ENCODE assay signal across 23 cellular contexts in genomic region chr7:4211261-4211660, GRCh38.
DNase-seq lines count a peak whose midpoint lies in the region; ATAC-seq, FAIRE-seq and TF ChIP-seq lines count a peak whose summit lies in the region.
"Had no signal": no experiment of that assay in that cellular context is flagged by ENCODE, and none has a peak within 500 bp of the region (broad histone marks: within the 10 kb centered on the region; RNA-seq: fewer than 3 reads in every experiment).

No MANE protein-coding gene starts in this region.

- ATAC-seq in upper lobe of right lung, result no peak
- ATAC-seq in HG03175 (IDR thresholded peaks at IDR 0.05; ENCODE audit: unreplicated experiment), result no peak
- ATAC-seq: GM12878, GM23338, HCT116 had no signal

- H3K9ac ChIP-seq in kidney (ENCODE audit: low read length in 2 of 2), result no peak overlapping the region
- H3K9ac ChIP-seq: BLaER1 treated with 17β-estradiol and CSF1 and Interleukin-3, amounts not matched to agents 10 nM and 100 nM had no signal

- H3K4me3 ChIP-seq in kidney (ENCODE audit: low read length in 2 of 2), result no peak overlapping the region
- no peak overlapping the region for H3K4me3 ChIP-seq in upper lobe of right lung
- H3K4me3 ChIP-seq: BLaER1 treated with 17β-estradiol and CSF1 and Interleukin-3, amounts not matched to agents 10 nM and 100 nM; GM12878; GM23338 had no signal

- H3K27me3 ChIP-seq in upper lobe of right lung, result no peaks in the 10 kb centered on the region
- H3K27me3 ChIP-seq: BE2C; BLaER1 treated with 17β-estradiol and CSF1 and Interleukin-3, amounts not matched to agents 10 nM and 100 nM had no signal

- FAIRE-seq in kidney (lab: Jason Lieb, UNC), result no peak
- FAIRE-seq: A204.1, D721Med, GM12878, GM19239 had no signal

- DNase-seq in SW480 (ENCODE audit: low spot score) (peak; percentile 42), kidney (peak; percentile 44), posterior vena cava (ENCODE audit: low spot score) (peak; percentile 35), upper lobe of right lung (peak; percentile 57), AML-193 (lab: John Stamatoyannopoulos, UW) (no peak)
- DNase-seq in activated CD8-positive, alpha-beta memory T cell treated with anti-CD3 and anti-CD28 coated beads, Interleukin-2, amount 50 U/mL, for 48 hours, result no peak
- DNase-seq: BE2C; CD4-positive, alpha-beta T cell; CD8-positive, alpha-beta memory T cell; DMS 273 treated with DMSO at 0.1 percent for 48 hours; DMS79; EL; GDM1; H9 had no signal

- no peaks in the 10 kb centered on the region for H3K36me3 ChIP-seq in kidney (ENCODE audit: control insufficient read depth in 1 of 2, insufficient read depth in 2 of 2, low read length in 2 of 2)
- H3K36me3 ChIP-seq in upper lobe of right lung, result no peaks in the 10 kb centered on the region
- H3K36me3 ChIP-seq: BE2C; BLaER1 treated with 17β-estradiol and CSF1 and Interleukin-3, amounts not matched to agents 10 nM and 100 nM had no signal

- H3K9me3 ChIP-seq in kidney (ENCODE audit: control insufficient read depth in 1 of 2, low read length in 2 of 2) (no peaks in the 10 kb centered on the region), upper lobe of right lung (no peaks in the 10 kb centered on the region)
- H3K9me3 ChIP-seq: BLaER1 treated with 17β-estradiol and CSF1 and Interleukin-3, amounts not matched to agents 10 nM and 100 nM had no signal

- intact Hi-C loops in kidney (cut with DNase I) (no loop called here), posterior vena cava (cut with DNase I) (no loop called here), upper lobe of right lung (cut with DNase I) (no loop called here)

- H3K27ac ChIP-seq in kidney (ENCODE audit: low read depth in 2 of 2, low read length in 2 of 2) (no peak overlapping the region), upper lobe of right lung (no peak overlapping the region)
- H3K27ac ChIP-seq: 22Rv1; BLaER1 treated with 17β-estradiol and CSF1 and Interleukin-3, amounts not matched to agents 10 nM and 100 nM had no signal

- H3K4me1 ChIP-seq in kidney (ENCODE audit: control insufficient read depth in 1 of 2, insufficient read depth in 1 of 2, low read depth in 1 of 2, low read length in 2 of 2), result no peaks in the 10 kb centered on the region
- no peaks in the 10 kb centered on the region for H3K4me1 ChIP-seq in upper lobe of right lung
- H3K4me1 ChIP-seq: BE2C had no signal

- TF ChIP-seq CTCF in kidney (IDR thresholded peaks at IDR 0.05; ENCODE audit: borderline replicate concordance, extremely low read depth, insufficient read depth) (no peak), upper lobe of right lung (IDR thresholded peaks at IDR 0.05) (no peak)

Comparison
In these comparisons a context has a peak if more than half of its experiments do, and no peak if none do; other contexts are left out.
1. DNase-seq: peak in SW480 (single experiment), kidney (single experiment), posterior vena cava (single experiment) and upper lobe of right lung (single experiment); none in AML-193 (0 of 2) and activated CD8-positive, alpha-beta memory T cell treated with anti-CD3 and anti-CD28 coated beads, Interleukin-2, amount 50 U/mL, for 48 hours (single experiment).